ENCODE assay signal across 14 cellular contexts in the genomic region with DNA sequence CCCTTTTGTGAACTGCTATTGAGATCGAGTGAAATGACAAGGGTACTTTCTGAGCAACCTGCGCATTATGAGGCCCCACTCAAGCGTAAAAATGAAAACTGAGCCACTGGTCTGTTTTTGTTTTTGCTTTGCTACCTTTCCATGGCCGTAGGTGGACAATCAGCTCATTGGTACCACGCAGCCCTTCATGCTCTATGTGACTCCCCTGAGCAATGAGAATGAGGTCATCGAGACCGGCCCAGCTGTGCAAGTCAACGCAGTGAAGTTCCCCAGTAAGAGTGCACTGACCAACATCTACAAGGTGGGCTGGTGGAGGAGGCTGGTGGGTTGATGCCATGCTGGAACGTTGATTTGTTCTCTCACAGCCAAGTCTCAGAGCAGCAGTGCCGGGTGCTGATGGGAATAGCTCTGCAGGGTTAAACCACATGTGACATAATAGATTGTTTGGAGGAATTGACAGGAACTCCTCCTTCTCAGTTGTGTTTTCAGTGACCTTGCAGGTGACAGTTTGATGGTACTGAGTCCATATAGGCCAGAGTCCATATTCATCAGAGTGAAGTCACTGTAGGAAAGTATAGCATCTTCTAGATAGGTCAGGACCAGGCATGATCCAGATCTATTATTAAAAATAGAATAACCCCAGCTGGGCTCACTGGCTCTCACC.
DNase-seq lines count a peak whose midpoint lies in the region; ATAC-seq, FAIRE-seq and TF ChIP-seq lines count a peak whose summit lies in the region.
"Had no signal": no experiment of that assay in that cellular context is flagged by ENCODE, and none has a peak within 500 bp of the region (broad histone marks: within the 10 kb centered on the region; RNA-seq: fewer than 3 reads in every experiment).

No MANE protein-coding gene starts in this region.

- BruUV-seq in HepG2 (replicated peaks; lab: Mats Ljungman, UMichigan): no TSS peak

- no peaks in the 10 kb centered on the region for H4K20me1 ChIP-seq in HepG2 (ENCODE audit: insufficient read depth, low read length)
- H4K20me1 ChIP-seq: BLaER1 had no signal

- 96% methylated on average over 9 of the region's 10 CpGs for WGBS in HepG2 (ENCODE audit: low lambda C conversion rate)
- 95% methylated on average over 10 of the region's 10 CpGs for WGBS in right lobe of liver (ENCODE audit: insufficient coverage, low coverage, low lambda C conversion rate, missing lambda C conversion rate)

- H3K27ac ChIP-seq in HepG2 (ENCODE audit: extremely low read length, insufficient read depth, low read length) (no peak overlapping the region), right lobe of liver (no peak overlapping the region)
- H3K27ac ChIP-seq: BLaER1 had no signal

- POLR2A ChIA-PET in HepG2 (lab: Yijun Ruan, JAX): interaction anchor here (0.8 to 9.4 kb wide), 6 partner anchors 16 to 218 kb away, joined by 3 to 127 read pairs (median 20); a partner anchor contains a TSS

- H3K4me3 Mint-ChIP-seq in endothelial cell (ENCODE audit: unreplicated experiment) (peak overlapping the region; percentile 42), nephron (no peak overlapping the region), type B pancreatic cell (no peak overlapping the region)
- no peak overlapping the region for H3K4me3 Mint-ChIP-seq in activated naive CD4-positive, alpha-beta T cell treated with anti-CD3 and anti-CD28 coated beads for 36 hours

- H3K4me1 Mint-ChIP-seq in endothelial cell (ENCODE audit: unreplicated experiment) (peaks cover 23% of the 10 kb centered on the region), nephron (peaks cover 53% of the 10 kb centered on the region), type B pancreatic cell (ENCODE audit: unreplicated experiment) (peaks cover 44% of the 10 kb centered on the region)
- peaks cover 17% of the 10 kb centered on the region for H3K4me1 Mint-ChIP-seq in activated naive CD4-positive, alpha-beta T cell treated with anti-CD3 and anti-CD28 coated beads for 36 hours (ENCODE audit: low read depth)

- DNase-seq in HepG2 (ENCODE audit: low spot score) (no peak), right lobe of liver (no peak), endothelial cell (ENCODE audit: low spot score) (no peak), type B pancreatic cell (ENCODE audit: extremely low spot score, unreplicated experiment) (no peak), NCI-H2081 treated with DMSO at 0.1 percent for 48 hours (lab: John Stamatoyannopoulos, UW) (no peak), NCI-H748 (lab: John Stamatoyannopoulos, UW; ENCODE audit: unreplicated experiment) (no peak)
- no peak for DNase-seq in activated naive CD4-positive, alpha-beta T cell treated with anti-CD3 and anti-CD28 coated beads for 36 hours
- DNase-seq: 8988T; AML-193; Caco-2; CD8-positive, alpha-beta memory T cell had no signal

- H3K4me3 ChIP-seq in HepG2 (replicated peaks in 1 of 3; ENCODE audit: insufficient read depth in 1 of 3, low read depth in 2 of 3, low read length in 3 of 3): no peak overlapping the region
- H3K4me3 ChIP-seq in right lobe of liver: no peak overlapping the region
- H3K4me3 ChIP-seq: BLaER1 had no signal

- ATAC-seq in HepG2: no peak
- no peak for ATAC-seq in right lobe of liver
- ATAC-seq: HCT116 had no signal

- in situ Hi-C loops in HepG2 (cut with HindIII; ENCODE audit: extremely low pct_ligation_motif_present, low pct_unique_long_range_greater_than_20kb): loop anchor here (10.0 kb wide), 1 partner anchor 125 kb away; no protein-coding TSS in a partner anchor

- TF ChIP-seq EP300 in HepG2 (IDR thresholded peaks at IDR 0.05; ENCODE audit: low read depth in 2 of 2, low read length in 2 of 2) (no peak), HepG2 (CRISPR knock-in tag; IDR thresholded peaks at IDR 0.05; ENCODE audit: borderline replicate concordance) (no peak)

- no peak overlapping the region for H3K4me2 ChIP-seq in HepG2 (ENCODE audit: low read depth, low read length)
- H3K4me2 ChIP-seq: BLaER1 had no signal

- H3K36me3 Mint-ChIP-seq in endothelial cell (ENCODE audit: low read depth, unreplicated experiment): peaks cover 22% of the 10 kb centered on the region
- peaks cover 40% of the 10 kb centered on the region for H3K36me3 Mint-ChIP-seq in nephron (ENCODE audit: low read depth)
- H3K36me3 Mint-ChIP-seq in type B pancreatic cell: peaks cover 39% of the 10 kb centered on the region
- H3K36me3 Mint-ChIP-seq in activated naive CD4-positive, alpha-beta T cell treated with anti-CD3 and anti-CD28 coated beads for 36 hours (ENCODE audit: low read depth): peaks cover 24% of the 10 kb centered on the region

- H3K79me2 ChIP-seq in HepG2 (ENCODE audit: insufficient read depth, low read length): no peaks in the 10 kb centered on the region

- H3K9me3 ChIP-seq in HepG2 (ENCODE audit: low read length): no peaks in the 10 kb centered on the region
- H3K9me3 ChIP-seq in right lobe of liver: no peaks in the 10 kb centered on the region
- H3K9me3 ChIP-seq: BLaER1, Caco-2 had no signal

- no peak overlapping the region for H2AFZ ChIP-seq in HepG2 (ENCODE audit: low read length)

- H3K4me1 ChIP-seq in HepG2 (ENCODE audit: insufficient read depth, low read length) (peaks cover 81% of the 10 kb centered on the region), right lobe of liver (peaks cover 0 to 14% (median 5%) of the 10 kb centered on the region in 4 donors)

- H3K9me3 Mint-ChIP-seq in endothelial cell (ENCODE audit: unreplicated experiment) (no peaks in the 10 kb centered on the region), nephron (no peaks in the 10 kb centered on the region), type B pancreatic cell (peaks cover 7% of the 10 kb centered on the region)
- H3K9me3 Mint-ChIP-seq in activated naive CD4-positive, alpha-beta T cell treated with anti-CD3 and anti-CD28 coated beads for 36 hours: no peaks in the 10 kb centered on the region
- H3K9me3 Mint-ChIP-seq: CD8-positive, alpha-beta memory T cell had no signal

- H3K27me3 ChIP-seq in HepG2 (ENCODE audit: control insufficient read depth in 1 of 2, insufficient read depth in 2 of 2, low read length in 2 of 2) (no peaks in the 10 kb centered on the region), right lobe of liver (no peaks in the 10 kb centered on the region)
- H3K27me3 ChIP-seq: BLaER1 had no signal

- CTCF ChIA-PET in HepG2 (lab: Yijun Ruan, JAX; ENCODE audit: low intra/inter-chr PET ratio, low total read pairs): no interaction called here
- CTCF ChIA-PET in activated naive CD4-positive, alpha-beta T cell treated with anti-CD3 and anti-CD28 coated beads for 36 hours (lab: Charles Lee): no interaction called here

- H3K27me3 Mint-ChIP-seq in endothelial cell (ENCODE audit: unreplicated experiment) (peaks cover 3% of the 10 kb centered on the region), nephron (ENCODE audit: low read depth) (no peaks in the 10 kb centered on the region), type B pancreatic cell (no peaks in the 10 kb centered on the region)
- H3K27me3 Mint-ChIP-seq in activated naive CD4-positive, alpha-beta T cell treated with anti-CD3 and anti-CD28 coated beads for 36 hours (ENCODE audit: low read depth): no peaks in the 10 kb centered on the region
- H3K27me3 Mint-ChIP-seq: CD8-positive, alpha-beta memory T cell had no signal

- TF ChIP-seq CTCF in HepG2 (CRISPR knock-in tag; IDR thresholded peaks at IDR 0.05): no peak
- TF ChIP-seq CTCF in right lobe of liver (IDR thresholded peaks at IDR 0.05): no peak
- TF ChIP-seq CTCF in endothelial cell (IDR thresholded peaks at IDR 0.05; ENCODE audit: unreplicated experiment): no peak
- TF ChIP-seq CTCF in nephron (IDR thresholded peaks at IDR 0.05; ENCODE audit: unreplicated experiment in 3 of 3): no peak
- TF ChIP-seq CTCF in type B pancreatic cell (conservative IDR thresholded peaks at IDR 0.05): no peak

- H3K36me3 ChIP-seq in HepG2 (replicated peaks in 1 of 2; ENCODE audit: control insufficient read depth in 1 of 2, insufficient read depth in 2 of 2, low read length in 2 of 2) (peaks cover 5 to 7% of the 10 kb centered on the region in 2 experiments; a peak in 3 of 5 replicates), right lobe of liver (peaks cover 0 to 8% (median 8%) of the 10 kb centered on the region in 4 donors)

- H3K9ac ChIP-seq in HepG2 (ENCODE audit: insufficient read depth, low read depth, low read length): no peak overlapping the region
- H3K9ac ChIP-seq: BLaER1 had no signal

- intact Hi-C loops in HepG2 (cut with micrococcal nuclease; ENCODE audit: unreplicated experiment) (loop anchor here (10.0 kb wide), 1 partner anchor 65 kb away; no protein-coding TSS in a partner anchor), right lobe of liver (cut with DNase I) (no loop called here)
- intact Hi-C loops in activated naive CD4-positive, alpha-beta T cell treated with anti-CD3 and anti-CD28 coated beads for 36 hours (cut with micrococcal nuclease): no loop called here

- no peak for TF ChIP-seq POLR2A in HepG2 (IDR thresholded peaks at IDR 0.05; ENCODE audit: insufficient read depth in 1 of 2, low read depth in 2 of 2, low read length in 2 of 2)
- no peak for TF ChIP-seq POLR2A in right lobe of liver (IDR thresholded peaks at IDR 0.05)

- no peak for TF ChIP-seq RAD21 in HepG2 (CRISPR knock-in tag; IDR thresholded peaks at IDR 0.05)

- no peak for FAIRE-seq in HepG2 (lab: Jason Lieb, UNC)

- no peak overlapping the region for H3K27ac Mint-ChIP-seq in endothelial cell (ENCODE audit: unreplicated experiment)
- H3K27ac Mint-ChIP-seq in nephron: peak overlapping the region; percentile 28 to 69 (median 45)
- peak overlapping the region; percentile 4 for H3K27ac Mint-ChIP-seq in type B pancreatic cell
- no peak overlapping the region for H3K27ac Mint-ChIP-seq in activated naive CD4-positive, alpha-beta T cell treated with anti-CD3 and anti-CD28 coated beads for 36 hours

TF ChIP-seq in HepG2, 621 proteins besides CTCF, POLR2A, EP300 and RAD21 (continues in another document):
- TF ChIP-seq NFE2L1 (CRISPR knock-in tag; IDR thresholded peaks at IDR 0.05; ENCODE audit: borderline replicate concordance) (no peak), FOSL2 (CRISPR knock-in tag; IDR thresholded peaks at IDR 0.05) (0 out of 2 replicates have a peak, but pooled peaks have one; percentile 9), ZNF367 (CRISPR knock-in tag; IDR thresholded peaks at IDR 0.05; ENCODE audit: borderline replicate concordance) (no peak)

Comparison
In these comparisons a context has a peak if more than half of its experiments do, and no peak if none do; other contexts are left out.
1. H3K27ac Mint-ChIP-seq: peak in nephron (3 of 3) and type B pancreatic cell (single experiment); none in endothelial cell (single experiment) and activated naive CD4-positive, alpha-beta T cell treated with anti-CD3 and anti-CD28 coated beads for 36 hours (single experiment).